14 cellular contexts compared by ENCODE assay signal in genomic region chr2:108586631-108587030, GRCh38. TPM values are rescaled to one million over a fixed set of nuclear protein-coding genes. Genes with fewer than 3 reads are reported as not detected.
DNase-seq lines count a peak whose midpoint lies in the region; ATAC-seq, FAIRE-seq and TF ChIP-seq lines count a peak whose summit lies in the region.
"Had no signal": no experiment of that assay in that cellular context is flagged by ENCODE, and none has a peak within 500 bp of the region (broad histone marks: within the 10 kb centered on the region; RNA-seq: fewer than 3 reads in every experiment).

No MANE protein-coding gene starts in this region.

- H3K27ac ChIP-seq in HUES48 (ENCODE audit: low read depth, low read length) (peak overlapping the region; percentile 59), mammary epithelial cell (ENCODE audit: insufficient read depth, low read depth, low read length) (peak overlapping the region; percentile 57)

- H3K4me1 Mint-ChIP-seq in stimulated activated naive B cell treated with anti-CD40 and anti-IgM and Interleukin-4, amounts not matched to agents 10 μg/mL and 1 μg/mL and 100 μg/mL, for 72 hours = peaks cover 44 to 74% of the 10 kb centered on the region in 2 donors

- no peak overlapping the region for H3K4me3 ChIP-seq in HUES48 (ENCODE audit: low read depth, low read length)
- no peak overlapping the region for H3K4me3 ChIP-seq in mammary epithelial cell (replicated peaks in 1 of 3; ENCODE audit: insufficient read depth in 1 of 3, low read depth in 2 of 3, low read length in 3 of 3)
- H3K4me3 ChIP-seq: dorsolateral prefrontal cortex had no signal

- no peak overlapping the region for H3K4me2 ChIP-seq in mammary epithelial cell (ENCODE audit: insufficient read depth, low read depth, low read length)

- FAIRE-seq in RCC 7860 (lab: Jason Lieb, UNC) = no peak

- H3K27me3 ChIP-seq in HUES48 (ENCODE audit: control insufficient read depth, insufficient read depth, low read length) (no peaks in the 10 kb centered on the region), mammary epithelial cell (ENCODE audit: insufficient read depth, low read length) (no peaks in the 10 kb centered on the region)
- H3K27me3 ChIP-seq: dorsolateral prefrontal cortex had no signal

- no peak for TF ChIP-seq CTCF in mammary epithelial cell (conservative IDR thresholded peaks at IDR 0.05 in 1 of 2, IDR thresholded peaks at IDR 0.05 in 1 of 2; ENCODE audit: extremely low read depth in 1 of 2, insufficient read depth in 1 of 2, low read depth in 1 of 2, low read length in 2 of 2)

- H3K9me3 Mint-ChIP-seq in stimulated activated naive B cell treated with anti-CD40 and anti-IgM and Interleukin-4, amounts not matched to agents 10 μg/mL and 1 μg/mL and 100 μg/mL, for 72 hours = no peaks in the 10 kb centered on the region
- H3K9me3 Mint-ChIP-seq: activated naive CD4-positive, alpha-beta T cell treated with anti-CD3 and anti-CD28 coated beads, Interleukin-2, amount 50 U/mL, for 24 hours; CD4-positive, alpha-beta memory T cell had no signal

- H3K27ac Mint-ChIP-seq in stimulated activated naive B cell treated with anti-CD40 and anti-IgM and Interleukin-4, amounts not matched to agents 10 μg/mL and 1 μg/mL and 100 μg/mL, for 72 hours = peak overlapping the region; percentile 63
- H3K27ac Mint-ChIP-seq: activated naive CD4-positive, alpha-beta T cell treated with anti-CD3 and anti-CD28 coated beads, Interleukin-2, amount 50 U/mL, for 24 hours had no signal

- H3K9me3 ChIP-seq in HUES48 (ENCODE audit: control insufficient read depth, insufficient read depth, low read length) (no peaks in the 10 kb centered on the region), mammary epithelial cell (replicated peaks; ENCODE audit: insufficient read depth, low read length) (no peaks in the 10 kb centered on the region)

- no TSS peak for BruUV-seq in mammary epithelial cell (replicated peaks; lab: Mats Ljungman, UMichigan)

- H2AFZ ChIP-seq in mammary epithelial cell (ENCODE audit: low read depth, low read length) = no peak overlapping the region

- dilution Hi-C loops in mammary epithelial cell (cut with HindIII; ENCODE audit: low sequenced_read_pairs) = no loop called here

- H3K9ac ChIP-seq in HUES48 (ENCODE audit: low read depth, low read length) (no peak overlapping the region), mammary epithelial cell (ENCODE audit: insufficient read depth, low read length) (no peak overlapping the region)

- CTCF ChIA-PET in mammary epithelial cell (lab: Charles Lee; ENCODE audit: low non-redundant PET) = interaction anchor here (0.5 to 0.7 kb wide), 2 partner anchors 20 to 49 kb away, joined by 3 to 4 read pairs; no protein-coding TSS in a partner anchor

- no peaks in the 10 kb centered on the region for H3K27me3 Mint-ChIP-seq in stimulated activated naive B cell treated with anti-CD40 and anti-IgM and Interleukin-4, amounts not matched to agents 10 μg/mL and 1 μg/mL and 100 μg/mL, for 72 hours
- H3K27me3 Mint-ChIP-seq: activated naive CD4-positive, alpha-beta T cell treated with anti-CD3 and anti-CD28 coated beads, Interleukin-2, amount 50 U/mL, for 24 hours; CD4-positive, alpha-beta memory T cell had no signal

- no peak for DNase-seq in mammary epithelial cell
- peak; percentile 47 to 51 for DNase-seq in lung microvascular endothelial cell (ENCODE audit: low read depth in 2 of 2)
- DNase-seq in stimulated activated naive B cell treated with anti-CD40 and anti-IgM and Interleukin-4, amounts not matched to agents 10 μg/mL and 1 μg/mL and 100 μg/mL, for 72 hours = no peak
- DNase-seq in RCC 7860 (ENCODE audit: low spot score) = no peak
- no peak for DNase-seq in LoVo (ENCODE audit: low spot score)
- no peak for DNase-seq in NCI-H1930 (lab: John Stamatoyannopoulos, UW)
- DNase-seq: activated CD8-positive, alpha-beta memory T cell treated with anti-CD3 and anti-CD28 coated beads for 24 hours; CD4-positive, alpha-beta memory T cell; dorsolateral prefrontal cortex; NK-92 treated with Interleukin-12 subunit alpha and Interleukin-12 subunit beta, amount 100 ng/mL, for 24 hours; retina had no signal

- in situ Hi-C loops in mammary epithelial cell (cut with MboI; ENCODE audit: low sequenced_read_pairs in 2 of 2) = loop anchor here (10.0 kb wide), 2 partner anchors 192 to 232 kb away; no protein-coding TSS in a partner anchor

- no peak for ATAC-seq in stimulated activated naive B cell treated with anti-CD40 and anti-IgM and Interleukin-4, amounts not matched to agents 10 μg/mL and 1 μg/mL and 100 μg/mL, for 72 hours (replicated peaks)
- no peak for ATAC-seq in HG02678 (IDR thresholded peaks at IDR 0.05; ENCODE audit: unreplicated experiment)

- no peaks in the 10 kb centered on the region for H4K20me1 ChIP-seq in mammary epithelial cell (ENCODE audit: insufficient read depth, low read length)

- no peaks in the 10 kb centered on the region for H3K36me3 ChIP-seq in HUES48 (ENCODE audit: control insufficient read depth, insufficient read depth, low read length)
- no peaks in the 10 kb centered on the region for H3K36me3 ChIP-seq in mammary epithelial cell (ENCODE audit: insufficient read depth, low read length)

- peaks cover 94% of the 10 kb centered on the region for H3K79me2 ChIP-seq in mammary epithelial cell (ENCODE audit: insufficient read depth, low read length)

- H3K4me3 Mint-ChIP-seq in stimulated activated naive B cell treated with anti-CD40 and anti-IgM and Interleukin-4, amounts not matched to agents 10 μg/mL and 1 μg/mL and 100 μg/mL, for 72 hours = no peak overlapping the region
- H3K4me3 Mint-ChIP-seq: activated naive CD4-positive, alpha-beta T cell treated with anti-CD3 and anti-CD28 coated beads, Interleukin-2, amount 50 U/mL, for 24 hours; CD4-positive, alpha-beta memory T cell had no signal

- over 99% methylated on average over 5 of the region's 5 CpGs for WGBS in mammary epithelial cell (ENCODE audit: low coverage, missing lambda C conversion rate)

- intact Hi-C loops in mammary epithelial cell (cut with micrococcal nuclease) = no loop called here

- H3K36me3 Mint-ChIP-seq in stimulated activated naive B cell treated with anti-CD40 and anti-IgM and Interleukin-4, amounts not matched to agents 10 μg/mL and 1 μg/mL and 100 μg/mL, for 72 hours = peaks cover 3 to 24% of the 10 kb centered on the region in 2 donors
- H3K36me3 Mint-ChIP-seq: activated naive CD4-positive, alpha-beta T cell treated with anti-CD3 and anti-CD28 coated beads, Interleukin-2, amount 50 U/mL, for 24 hours; CD4-positive, alpha-beta memory T cell had no signal

- peaks cover 13% of the 10 kb centered on the region for H3K4me1 ChIP-seq in HUES48 (ENCODE audit: control insufficient read depth, insufficient read depth, low read length)
- peaks cover 38% of the 10 kb centered on the region for H3K4me1 ChIP-seq in mammary epithelial cell (ENCODE audit: insufficient read depth, low read length)

RNA-seq across cellular contexts. Expression of gene LIMS1, which starts 52.4 kb away (rescaled TPM):
- total RNA-seq in mammary epithelial cell (100 to 1,000 TPM in 1 of 2 donors, 10 to 100 TPM in 1; 60.1 to 108 TPM), lung microvascular endothelial cell (211 and 375 TPM in 2 replicates)
- polyA plus RNA-seq in mammary epithelial cell = 73.5 TPM
- polyA minus RNA-seq in mammary epithelial cell = 107 TPM

Comparison
In these comparisons a context has a peak if more than half of its experiments do, and no peak if none do; other contexts are left out.
1. DNase-seq: peak in lung microvascular endothelial cell (2 of 2); none in mammary epithelial cell (single experiment), stimulated activated naive B cell treated with anti-CD40 and anti-IgM and Interleukin-4, amounts not matched to agents 10 μg/mL and 1 μg/mL and 100 μg/mL, for 72 hours (single experiment), RCC 7860 (single experiment), LoVo (single experiment) and NCI-H1930 (0 of 2).